8 cellular contexts compared by ENCODE assay signal in the genomic region with DNA sequence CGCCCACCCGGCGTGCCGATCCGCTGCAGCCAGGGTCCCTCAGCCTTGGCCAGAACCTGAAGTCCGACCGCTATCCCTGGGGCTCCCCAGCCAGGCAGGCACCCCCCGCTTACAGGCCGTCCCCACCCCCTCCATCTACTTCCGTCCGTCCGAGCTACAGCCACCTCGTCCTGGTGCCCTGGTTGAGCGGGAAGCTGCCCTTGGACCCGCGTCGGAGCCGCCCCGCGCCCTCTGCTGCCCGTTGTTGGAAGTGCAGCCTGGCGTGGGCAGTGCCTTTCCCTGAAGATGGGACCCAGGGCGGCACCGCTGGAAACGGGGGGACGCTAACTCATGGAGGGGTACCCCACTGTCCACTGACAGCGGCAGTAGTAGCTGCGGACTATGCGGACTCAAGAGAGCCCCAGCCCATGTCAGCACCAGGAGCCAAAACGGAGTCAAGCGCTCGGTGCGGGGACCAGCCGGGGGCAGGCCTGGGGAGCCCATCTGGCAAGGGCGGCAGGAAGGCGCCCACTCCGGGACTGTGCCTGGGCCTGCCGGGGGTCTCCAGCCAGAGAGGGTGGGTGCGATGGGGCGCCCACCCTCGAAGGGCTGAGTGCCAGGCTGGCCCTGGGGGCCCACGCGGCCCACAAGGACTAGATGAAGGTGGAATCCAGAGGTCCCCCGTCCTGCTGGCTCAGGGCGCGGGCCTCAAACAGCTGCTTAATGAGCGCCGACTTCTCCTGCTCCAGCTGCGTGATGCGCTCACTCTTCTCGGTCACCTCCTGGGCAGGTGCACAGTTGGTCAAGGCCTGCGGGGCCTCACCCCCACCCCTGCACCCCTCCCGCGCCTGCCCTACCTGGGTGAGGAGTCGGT. TPM values are rescaled to one million over a fixed set of nuclear protein-coding genes. Genes with fewer than 3 reads are reported as not detected.
DNase-seq lines count a peak whose midpoint lies in the region; ATAC-seq and TF ChIP-seq lines count a peak whose summit lies in the region.
"Had no signal": no experiment of that assay in that cellular context is flagged by ENCODE, and none has a peak within 500 bp of the region (broad histone marks: within the 10 kb centered on the region; RNA-seq: fewer than 3 reads in every experiment).

No MANE protein-coding gene starts in this region.

- no peak overlapping the region for H3K27ac Mint-ChIP-seq in endodermal cell

- H3K4me1 ChIP-seq in endodermal cell (ENCODE audit: control insufficient read depth, insufficient read depth, low read length) (peaks cover 3% of the 10 kb centered on the region), thyroid gland (no peaks in the 10 kb centered on the region)

- H3K27ac ChIP-seq in endodermal cell (ENCODE audit: low read depth, low read length): no peak overlapping the region
- no peak overlapping the region for H3K27ac ChIP-seq in thyroid gland

- H3K36me3 ChIP-seq in endodermal cell (ENCODE audit: control insufficient read depth, insufficient read depth, low read length) (no peaks in the 10 kb centered on the region), thyroid gland (no peaks in the 10 kb centered on the region)

- POLR2A ChIA-PET in GM10248 (lab: Yijun Ruan, JAX): interaction anchor here (0.6 to 0.8 kb wide), 3 partner anchors 17 to 177 kb away, joined by 3 to 4 read pairs (median 3); no protein-coding TSS in a partner anchor

- DNase-seq in GM10248 (ENCODE audit: extremely low spot score): peak; percentile 69
- peak; percentile 6 for DNase-seq in NCI-H146 treated with DMSO at 0.1 percent for 48 hours (lab: John Stamatoyannopoulos, UW; ENCODE audit: unreplicated experiment)
- peak; percentile 76 to 78 for DNase-seq in activated CD4-positive, alpha-beta T cell treated with anti-CD3 and anti-CD28 coated beads, Interleukin-2, amount 50 U/mL, for 48 hours
- DNase-seq in endodermal cell: peak; percentile 93
- DNase-seq in mucosa of gallbladder (ENCODE audit: low spot score): peak; percentile 59
- DNase-seq in thyroid gland: peak; percentile 56

- peaks cover 2% of the 10 kb centered on the region for H3K36me3 Mint-ChIP-seq in endodermal cell (ENCODE audit: low read depth)

- peaks cover 11% of the 10 kb centered on the region for H3K4me1 Mint-ChIP-seq in endodermal cell

- intact Hi-C loops in thyroid gland (cut with DNase I): no loop called here

- H3K9me3 ChIP-seq in endodermal cell (ENCODE audit: control insufficient read depth, low read length) (no peaks in the 10 kb centered on the region), thyroid gland (no peaks in the 10 kb centered on the region)

- no peak for ATAC-seq in GM21390 (IDR thresholded peaks at IDR 0.05; ENCODE audit: unreplicated experiment)

- H3K27me3 Mint-ChIP-seq in endodermal cell (ENCODE audit: insufficient read depth): no peaks in the 10 kb centered on the region

- H3K4me3 Mint-ChIP-seq in endodermal cell: no peak overlapping the region

- WGBS in endodermal cell (ENCODE audit: insufficient coverage in 1 of 2, insufficient read length in 1 of 2), 2 experiments: 63 to 66% methylated on average over 28 to 55 of the region's 55 CpGs
- 73 to 94% methylated on average over 11 to 24 of the region's 55 CpGs for WGBS in thyroid gland, 2 donors

- H3K9me3 Mint-ChIP-seq in endodermal cell: no peaks in the 10 kb centered on the region

- no peak for TF ChIP-seq POLR2A in thyroid gland (IDR thresholded peaks at IDR 0.05)

- H3K9ac ChIP-seq in endodermal cell (ENCODE audit: extremely low read depth, low read length, poor library complexity, severe bottlenecking): no peak overlapping the region

- H3K4me3 ChIP-seq in endodermal cell (ENCODE audit: low read length): no peak overlapping the region
- no peak overlapping the region for H3K4me3 ChIP-seq in thyroid gland (replicated peaks in 1 of 3)

- CTCF ChIA-PET in GM10248 (lab: Yijun Ruan, JAX): interaction anchor here (0.7 to 11.6 kb wide), 29 partner anchors 8 to 286 kb away, joined by 3 to 202 read pairs (median 5); a partner anchor contains a TSS

- no peaks in the 10 kb centered on the region for H3K27me3 ChIP-seq in endodermal cell (ENCODE audit: control insufficient read depth, insufficient read depth, low read length, poor library complexity, severe bottlenecking)
- H3K27me3 ChIP-seq in thyroid gland: no peaks in the 10 kb centered on the region

- TF ChIP-seq CTCF in GM10248 (IDR thresholded peaks at IDR 0.05; ENCODE audit: control extremely low read depth, extremely low read depth, low read depth, missing control alignments) (peak; percentile 94), endodermal cell (conservative IDR thresholded peaks at IDR 0.05) (peak; percentile 91), thyroid gland (IDR thresholded peaks at IDR 0.05) (peak; percentile 83 to 99 (median 90))

RNA-seq across cellular contexts. Expression of a gene that starts 6.1 kb away (rescaled TPM):
- total RNA-seq in endodermal cell: 10 to 100 TPM; 20.8 to 24.9 TPM
- 26.0 TPM for polyA plus RNA-seq in endodermal cell (2013, experiment 1 of 2)
- polyA plus RNA-seq in endodermal cell (2013, experiment 2 of 2): 24.1 TPM
- 2.4 TPM for total RNA-seq in mucosa of gallbladder
- 1 to 10 TPM in 1 of 4 donors, under 1 TPM in 3; 0.27 to 1.0 (median 0.72) TPM for total RNA-seq in thyroid gland

RNA-seq across cellular contexts. Expression of a gene that starts 10.4 kb away (rescaled TPM):
- total RNA-seq in endodermal cell (1 to 10 TPM; 1.2 to 2.4 TPM), mucosa of gallbladder (41.1 TPM), thyroid gland (under 1 TPM in 2 of 4 donors, not detected in 2; 0.22 to 0.49 TPM)
- polyA plus RNA-seq in endodermal cell (2013, experiment 1 of 2): 0.32 TPM
- 0.41 TPM for polyA plus RNA-seq in endodermal cell (2013, experiment 2 of 2)
- total RNA-seq: T-helper 2 cell treated with Interferon-gamma antibody and Interleukin-4, amounts not matched to agents 100 ng/mL and 5 ng/mL, for 36 hours had no signal

RNA-seq across cellular contexts. Expression of a gene that starts 13.1 kb away (rescaled TPM):
- 1 to 10 TPM; 2.6 to 4.5 TPM for total RNA-seq in endodermal cell
- polyA plus RNA-seq in endodermal cell (2013, experiment 1 of 2): 3.2 TPM
- polyA plus RNA-seq in endodermal cell (2013, experiment 2 of 2): 2.1 TPM
- 10.5 TPM for total RNA-seq in mucosa of gallbladder
- total RNA-seq in thyroid gland: 10 to 100 TPM in 2 of 4 donors, 1 to 10 TPM in 2; 9.3 to 15.7 (median 12.4) TPM

RNA-seq across cellular contexts. Expression of a gene that starts 18.3 kb away (rescaled TPM):
- total RNA-seq in endodermal cell (10 to 100 TPM; 60.8 to 73.3 TPM), mucosa of gallbladder (376 TPM), thyroid gland (10 to 100 TPM; 23.3 to 65.9 (median 35.4) TPM)
- 62.0 TPM for polyA plus RNA-seq in endodermal cell (2013, experiment 1 of 2)
- polyA plus RNA-seq in endodermal cell (2013, experiment 2 of 2): 49.7 TPM

RNA-seq across cellular contexts. Expression of a gene that starts 22.5 kb away (rescaled TPM):
- total RNA-seq in endodermal cell: 10 to 100 TPM; 62.1 to 63.5 TPM
- 44.7 TPM for polyA plus RNA-seq in endodermal cell (2013, experiment 1 of 2)
- polyA plus RNA-seq in endodermal cell (2013, experiment 2 of 2): 43.9 TPM
- 59.8 TPM for total RNA-seq in mucosa of gallbladder
- 10 to 100 TPM; 48.2 to 73.8 (median 67.2) TPM for total RNA-seq in thyroid gland

Comparison
In these comparisons a context has a peak if more than half of its experiments do, and no peak if none do; other contexts are left out.
1. DNase-seq: peak in every context shown above with its lines; median percentile 93 in endodermal cell; 77 in activated CD4-positive, alpha-beta T cell treated with anti-CD3 and anti-CD28 coated beads, Interleukin-2, amount 50 U/mL, for 48 hours; 69 in GM10248; 59 in mucosa of gallbladder; 56 in thyroid gland; 6 in NCI-H146 treated with DMSO at 0.1 percent for 48 hours.
2. RNA of a gene that starts 10.4 kb away (total RNA-seq): 41.1 TPM in mucosa of gallbladder (single experiment); 1.2 to 2.4 TPM in endodermal cell and 0.22 to 0.49 TPM in thyroid gland; every median in the first group is over 10 times any median in the second.
3. Peak in every context shown above with its lines, with median percentiles within 50 percentile points of each other: CTCF ChIP-seq.